ENCODE assay signal across 13 cellular contexts in the genomic region with DNA sequence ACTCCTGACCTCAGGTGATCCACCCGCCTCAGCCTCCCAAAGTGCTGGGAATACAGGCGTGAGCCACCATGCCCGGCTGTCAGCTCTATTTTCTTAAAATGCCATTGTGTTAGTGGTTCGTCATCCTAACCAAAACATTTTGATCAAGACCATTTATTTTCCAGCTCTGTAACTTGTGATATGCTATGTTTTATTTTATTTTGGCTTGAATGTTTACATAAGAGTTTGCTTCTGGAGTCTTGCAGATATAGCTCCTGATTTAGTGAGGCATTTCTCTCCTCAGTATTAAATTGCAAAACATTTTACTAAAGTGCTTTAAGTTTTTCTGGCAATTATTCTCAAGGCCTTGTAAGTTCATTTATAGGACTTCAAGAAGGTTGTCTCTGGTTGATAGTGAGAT. TPM values are rescaled to one million over a fixed set of nuclear protein-coding genes. Genes with fewer than 3 reads are reported as not detected.
DNase-seq lines count a peak whose midpoint lies in the region; ATAC-seq, FAIRE-seq and TF ChIP-seq lines count a peak whose summit lies in the region.
"Had no signal": no experiment of that assay in that cellular context is flagged by ENCODE, and none has a peak within 500 bp of the region (broad histone marks: within the 10 kb centered on the region; RNA-seq: fewer than 3 reads in every experiment).

No MANE protein-coding gene starts in this region.

- FAIRE-seq in endothelial cell of umbilical vein (lab: Jason Lieb, UNC), result no peak

- no TSS peak for BruUV-seq in OCI-LY7 (replicated peaks; lab: Mats Ljungman, UMichigan)
- BruUV-seq in endothelial cell of umbilical vein (replicated peaks; lab: Mats Ljungman, UMichigan), result no TSS peak

- no peaks in the 10 kb centered on the region for H3K27me3 Mint-ChIP-seq in activated CD8-positive, alpha-beta T cell treated with anti-CD3 and anti-CD28 coated beads for 36 hours
- no peaks in the 10 kb centered on the region for H3K27me3 Mint-ChIP-seq in activated CD8-positive, alpha-beta T cell treated with anti-CD3 and anti-CD28 coated beads, Interleukin-2, amount 10 ng/mL, durations not matched to agents 7 days and 5 days (ENCODE audit: low read depth)

- no peaks in the 10 kb centered on the region for H3K9me3 Mint-ChIP-seq in activated CD8-positive, alpha-beta T cell treated with anti-CD3 and anti-CD28 coated beads for 36 hours
- H3K9me3 Mint-ChIP-seq in activated CD8-positive, alpha-beta T cell treated with anti-CD3 and anti-CD28 coated beads, Interleukin-2, amount 10 ng/mL, durations not matched to agents 7 days and 5 days (ENCODE audit: insufficient read depth), result no peaks in the 10 kb centered on the region

- H3K9me3 ChIP-seq in OCI-LY7 (ENCODE audit: low read length) (no peaks in the 10 kb centered on the region), endothelial cell of umbilical vein (replicated peaks; ENCODE audit: control insufficient read depth, insufficient read depth, low read length) (no peaks in the 10 kb centered on the region)
- H3K9me3 ChIP-seq: ovary had no signal

- H4K20me1 ChIP-seq in OCI-LY7 (ENCODE audit: insufficient read depth, low read length), result peaks cover 45% of the 10 kb centered on the region
- H4K20me1 ChIP-seq in endothelial cell of umbilical vein (replicated peaks; ENCODE audit: control insufficient read depth, extremely low read depth, insufficient read depth, low read length), result peaks cover 19% of the 10 kb centered on the region

- DNase-seq in activated CD8-positive, alpha-beta T cell treated with anti-CD3 and anti-CD28 coated beads for 36 hours, result no peak
- DNase-seq in activated CD8-positive, alpha-beta T cell treated with anti-CD3 and anti-CD28 coated beads, Interleukin-2, amount 10 ng/mL, durations not matched to agents 7 days and 5 days, result no peak
- no peak for DNase-seq in OCI-LY7 (ENCODE audit: low spot score)
- DNase-seq in endothelial cell of umbilical vein (ENCODE audit: low read depth, low spot score), result no peak
- DNase-seq in posterior vena cava (ENCODE audit: low spot score), result peak; percentile 26
- no peak for DNase-seq in NCI-H1105 (lab: John Stamatoyannopoulos, UW)
- no peak for DNase-seq in SKM-1 (lab: John Stamatoyannopoulos, UW; ENCODE audit: unreplicated experiment)
- DNase-seq: amygdala; DMS53; effector CD4-positive, alpha-beta T cell; NCI-H2171; ovary had no signal

- peaks cover 51% of the 10 kb centered on the region for H3K4me1 Mint-ChIP-seq in activated CD8-positive, alpha-beta T cell treated with anti-CD3 and anti-CD28 coated beads for 36 hours (ENCODE audit: low read depth)
- H3K4me1 Mint-ChIP-seq in activated CD8-positive, alpha-beta T cell treated with anti-CD3 and anti-CD28 coated beads, Interleukin-2, amount 10 ng/mL, durations not matched to agents 7 days and 5 days (ENCODE audit: low read depth), result peaks cover 48% of the 10 kb centered on the region

- H3K36me3 ChIP-seq in OCI-LY7 (ENCODE audit: insufficient read depth, low read length) (peaks cover 70% of the 10 kb centered on the region), endothelial cell of umbilical vein (ENCODE audit: control insufficient read depth in 2 of 2, extremely low read depth in 1 of 2, insufficient read depth in 2 of 2, low read length in 2 of 2) (no peaks in the 10 kb centered on the region)
- H3K36me3 ChIP-seq: ovary had no signal

- POLR2A ChIA-PET in activated CD8-positive, alpha-beta T cell treated with anti-CD3 and anti-CD28 coated beads for 36 hours (lab: Charles Lee), result interaction anchor here (0.8 to 4.7 kb wide), 3 partner anchors 9 to 363 kb away, joined by 3 to 28 read pairs (median 5); no protein-coding TSS in a partner anchor
- POLR2A ChIA-PET in activated CD8-positive, alpha-beta T cell treated with anti-CD3 and anti-CD28 coated beads, Interleukin-2, amount 10 ng/mL, durations not matched to agents 7 days and 5 days (lab: Charles Lee), result no interaction called here
- POLR2A ChIA-PET in OCI-LY7 (lab: Charles Lee) (interaction anchor here (0.7 to 0.8 kb wide), 2 partner anchors 26 to 145 kb away, joined by 3 to 5 read pairs; partner anchors contain the start of gene RBX1), endothelial cell of umbilical vein (lab: Charles Lee) (interaction anchor here (1.4 kb wide), 1 partner anchor 146 kb away, joined by 6 read pairs; the partner anchor contains the start of gene RBX1)

- H3K79me2 ChIP-seq in OCI-LY7 (ENCODE audit: insufficient read depth, low read depth, low read length), result peaks cover 96% of the 10 kb centered on the region
- peaks cover 93% of the 10 kb centered on the region for H3K79me2 ChIP-seq in endothelial cell of umbilical vein (ENCODE audit: control insufficient read depth, insufficient read depth, low read length)

- CTCF ChIA-PET in activated CD8-positive, alpha-beta T cell treated with anti-CD3 and anti-CD28 coated beads for 36 hours (lab: Charles Lee), result interaction anchor here (1.8 kb wide), 1 partner anchor 140 kb away, joined by 5 read pairs; no protein-coding TSS in a partner anchor
- CTCF ChIA-PET in activated CD8-positive, alpha-beta T cell treated with anti-CD3 and anti-CD28 coated beads, Interleukin-2, amount 10 ng/mL, durations not matched to agents 7 days and 5 days (lab: Charles Lee), result interaction anchor here (0.7 to 3.7 kb wide), 4 partner anchors 76 to 570 kb away, joined by 3 to 14 read pairs (median 8); no protein-coding TSS in a partner anchor
- CTCF ChIA-PET in OCI-LY7 (lab: Charles Lee; ENCODE audit: unreplicated experiment) (no interaction called here), endothelial cell of umbilical vein (lab: Charles Lee) (interaction anchor here (0.6 to 6.8 kb wide), 3 partner anchors 10 to 174 kb away, joined by 3 to 59 read pairs (median 4); no protein-coding TSS in a partner anchor)

- H3K4me3 Mint-ChIP-seq in activated CD8-positive, alpha-beta T cell treated with anti-CD3 and anti-CD28 coated beads for 36 hours, result peak overlapping the region; percentile 98
- no peak overlapping the region for H3K4me3 Mint-ChIP-seq in activated CD8-positive, alpha-beta T cell treated with anti-CD3 and anti-CD28 coated beads, Interleukin-2, amount 10 ng/mL, durations not matched to agents 7 days and 5 days

- H2AFZ ChIP-seq in OCI-LY7 (ENCODE audit: low read length) (no peak overlapping the region), endothelial cell of umbilical vein (ENCODE audit: low read depth, low read length) (no peak overlapping the region)

- peak overlapping the region; percentile 44 for H3K27ac Mint-ChIP-seq in activated CD8-positive, alpha-beta T cell treated with anti-CD3 and anti-CD28 coated beads for 36 hours
- H3K27ac Mint-ChIP-seq in activated CD8-positive, alpha-beta T cell treated with anti-CD3 and anti-CD28 coated beads, Interleukin-2, amount 10 ng/mL, durations not matched to agents 7 days and 5 days, result no peak overlapping the region

- no peak for TF ChIP-seq POLR2A in endothelial cell of umbilical vein (IDR thresholded peaks at IDR 0.05; ENCODE audit: low read depth, low read length)

- H3K4me1 ChIP-seq in OCI-LY7 (ENCODE audit: insufficient read depth, low read length, poor library complexity, severe bottlenecking) (peaks cover 32% of the 10 kb centered on the region), endothelial cell of umbilical vein (ENCODE audit: control insufficient read depth, extremely low read depth, insufficient read depth, low read length) (peaks cover 30% of the 10 kb centered on the region)

- peaks cover 46% of the 10 kb centered on the region for H3K36me3 Mint-ChIP-seq in activated CD8-positive, alpha-beta T cell treated with anti-CD3 and anti-CD28 coated beads for 36 hours (ENCODE audit: low read depth)
- peaks cover 39% of the 10 kb centered on the region for H3K36me3 Mint-ChIP-seq in activated CD8-positive, alpha-beta T cell treated with anti-CD3 and anti-CD28 coated beads, Interleukin-2, amount 10 ng/mL, durations not matched to agents 7 days and 5 days (ENCODE audit: low read depth)

- TF ChIP-seq CTCF in activated CD8-positive, alpha-beta T cell treated with anti-CD3 and anti-CD28 coated beads for 36 hours (IDR thresholded peaks at IDR 0.05), result no peak
- no peak for TF ChIP-seq CTCF in OCI-LY7 (conservative IDR thresholded peaks at IDR 0.05; ENCODE audit: low read length)
- TF ChIP-seq CTCF in endothelial cell of umbilical vein (IDR thresholded peaks at IDR 0.05; ENCODE audit: extremely low read depth in 1 of 2, insufficient read depth in 1 of 2, low read depth in 1 of 2, low read length in 2 of 2), result no peak

- H3K9ac ChIP-seq in endothelial cell of umbilical vein (replicated peaks; ENCODE audit: extremely low read depth, insufficient read depth, low read length), result no peak overlapping the region

- no peak for ATAC-seq in activated CD8-positive, alpha-beta T cell treated with anti-CD3 and anti-CD28 coated beads for 36 hours
- ATAC-seq in activated CD8-positive, alpha-beta T cell treated with anti-CD3 and anti-CD28 coated beads, Interleukin-2, amount 10 ng/mL, durations not matched to agents 7 days and 5 days, result no peak
- no peak for ATAC-seq in GM21717 (IDR thresholded peaks at IDR 0.05; ENCODE audit: unreplicated experiment)

- intact Hi-C loops in activated CD8-positive, alpha-beta T cell treated with anti-CD3 and anti-CD28 coated beads for 36 hours (cut with micrococcal nuclease), result no loop called here
- intact Hi-C loops in OCI-LY7 (cut with micrococcal nuclease; ENCODE audit: unreplicated experiment) (loop anchor here (10.0 kb wide), 1 partner anchor 348 kb away; the partner anchor contains the start of gene TOB2), endothelial cell of umbilical vein (cut with micrococcal nuclease) (no loop called here), posterior vena cava (cut with DNase I) (no loop called here)

- H3K27ac ChIP-seq in OCI-LY7 (ENCODE audit: low read depth, low read length, poor library complexity, severe bottlenecking) (no peak overlapping the region), endothelial cell of umbilical vein (ENCODE audit: insufficient read depth, low read depth, low read length) (no peak overlapping the region)
- H3K27ac ChIP-seq: ovary had no signal

- H3K4me3 ChIP-seq in OCI-LY7 (ENCODE audit: low read depth, low read length, poor library complexity, severe bottlenecking) (peak overlapping the region; percentile 85), endothelial cell of umbilical vein (replicated peaks in 1 of 3; ENCODE audit: insufficient read depth in 1 of 3, low read depth in 1 of 3, low read length in 3 of 3) (no peak overlapping the region)
- H3K4me3 ChIP-seq: ovary had no signal

- peaks cover 5% of the 10 kb centered on the region for H3K9me1 ChIP-seq in endothelial cell of umbilical vein (replicated peaks; ENCODE audit: control insufficient read depth, extremely low read depth, insufficient read depth, low read length)

- H3K4me2 ChIP-seq in OCI-LY7 (ENCODE audit: low read length), result peak overlapping the region; percentile 89
- H3K4me2 ChIP-seq in endothelial cell of umbilical vein (ENCODE audit: insufficient read depth, low read length), result peak overlapping the region; percentile 46

- dilution Hi-C loops in endothelial cell of umbilical vein (cut with MboI; ENCODE audit: extremely low pct_ligation_motif_present, low sequenced_read_pairs), result no loop called here

- no peaks in the 10 kb centered on the region for H3K27me3 ChIP-seq in endothelial cell of umbilical vein (ENCODE audit: control insufficient read depth in 2 of 2, insufficient read depth in 2 of 2, low read length in 2 of 2)
- H3K27me3 ChIP-seq: ovary had no signal

- no peaks in the 10 kb centered on the region for H3K9me2 ChIP-seq in OCI-LY7 (ENCODE audit: insufficient read depth, low read length)

RNA-seq across cellular contexts. Expression of gene EP300, which starts 4.4 kb away (rescaled TPM):
- 10 to 100 TPM; 39.6 to 39.7 TPM for total RNA-seq in activated CD8-positive, alpha-beta T cell treated with anti-CD3 and anti-CD28 coated beads for 36 hours
- 10 to 100 TPM; 59.2 to 65.2 TPM for total RNA-seq in activated CD8-positive, alpha-beta T cell treated with anti-CD3 and anti-CD28 coated beads, Interleukin-2, amount 10 ng/mL, durations not matched to agents 7 days and 5 days
- 45.4 and 46.2 TPM in 2 replicates for total RNA-seq in OCI-LY7 (2014; rRNA removed; shearing (Covaris generic))
- total RNA-seq in OCI-LY7 (2022), result 101 and 108 TPM in 2 replicates
- 63.0 and 66.7 TPM in 2 replicates for total RNA-seq in endothelial cell of umbilical vein
- polyA plus RNA-seq in endothelial cell of umbilical vein, result 18.7 and 24.4 TPM in 2 replicates
- 23.3 and 23.7 TPM in 2 replicates for polyA plus RNA-seq in endothelial cell of umbilical vein (2011; cell fraction: cytosol; rRNA removed)
- polyA plus RNA-seq in endothelial cell of umbilical vein (2011; cell fraction: nucleus; rRNA removed), result 57.5 and 65.7 TPM in 2 replicates
- 31.6 and 37.3 TPM in 2 replicates for polyA plus RNA-seq in endothelial cell of umbilical vein (2012)
- 95.3 and 133 TPM in 2 replicates for polyA minus RNA-seq in endothelial cell of umbilical vein
- polyA minus RNA-seq in endothelial cell of umbilical vein (2011; cell fraction: cytosol; rRNA and poly(A)+ RNA removed), result 18.2 TPM
- polyA minus RNA-seq in endothelial cell of umbilical vein (2011; cell fraction: nucleus; rRNA and poly(A)+ RNA removed), result 80.6 and 117 TPM in 2 replicates
- 10 to 100 TPM; 48.7 to 50.9 TPM for total RNA-seq in posterior vena cava
